1 cellular context compared by ENCODE assay signal in genomic region chr6:79119217-79119616, GRCh38.
A peak's percentile ranks its signal among the peaks of the same experiment; 100 is the strongest.
TF ChIP-seq lines count a peak whose summit lies in the region.

No MANE protein-coding gene starts in this region.

TF ChIP-seq in HepG2, 621 proteins besides CTCF, POLR2A, EP300 and RAD21:
- TF ChIP-seq MAFK (conservative IDR thresholded peaks at IDR 0.05 in 1 of 2, IDR thresholded peaks at IDR 0.05 in 1 of 2; ENCODE audit: low read length in 2 of 2) (peak; percentile 78 to 91), SP5 (CRISPR knock-in tag; IDR thresholded peaks at IDR 0.05; ENCODE audit: borderline replicate concordance, low read depth) (no peak), MAFF (IDR thresholded peaks at IDR 0.05; ENCODE audit: low read depth, low read length) (peak; percentile 81)
